Comparison of ENCODE assay signal across 15 cellular contexts in the genomic region with DNA sequence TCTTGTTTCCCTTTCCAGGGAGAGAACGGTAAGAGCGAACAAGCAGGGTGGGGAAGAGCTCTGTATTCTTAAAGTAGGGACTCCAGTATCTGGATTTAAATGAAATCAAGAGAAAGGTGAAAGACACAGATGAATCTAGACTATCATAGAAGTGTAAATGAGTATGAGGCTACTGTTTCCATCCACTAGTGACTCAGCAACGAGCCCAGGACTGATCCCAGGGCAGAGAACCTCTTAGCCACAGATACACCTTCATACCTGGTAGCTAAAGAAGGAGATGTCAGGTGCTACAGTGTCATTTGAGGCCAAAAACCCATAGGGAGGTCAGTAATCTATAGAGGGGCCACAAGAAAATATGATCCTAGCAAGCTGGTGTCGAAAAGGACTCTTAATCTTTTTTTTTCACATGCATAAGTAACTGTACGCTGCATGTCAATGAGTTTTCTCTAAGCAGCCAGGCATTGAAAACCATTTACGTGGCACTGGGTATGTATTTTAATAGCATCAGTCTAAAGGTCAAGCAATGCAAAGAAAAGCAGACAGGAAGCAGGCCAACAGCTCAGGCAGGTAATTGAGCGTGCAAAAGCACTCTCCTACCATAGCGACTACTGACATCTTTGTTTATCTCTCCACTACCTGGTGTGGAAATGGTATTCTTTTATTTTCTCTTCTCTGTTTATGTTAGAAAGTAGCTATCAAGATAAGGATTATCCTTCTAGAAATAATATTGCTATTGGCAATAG.
A peak's percentile ranks its signal among the peaks of the same experiment; 100 is the strongest.
DNase-seq lines count a peak whose midpoint lies in the region; ATAC-seq and TF ChIP-seq lines count a peak whose summit lies in the region.
"Had no signal": no experiment of that assay in that cellular context is flagged by ENCODE, and none has a peak within 500 bp of the region (broad histone marks: within the 10 kb centered on the region; RNA-seq: fewer than 3 reads in every experiment).

No MANE protein-coding gene starts in this region.

- H3F3A ChIP-seq in PC-3 (ENCODE audit: low read length, unreplicated experiment) = no peaks in the 10 kb centered on the region

- no peaks in the 10 kb centered on the region for H3K9me2 ChIP-seq in PC-3 (replicated peaks; ENCODE audit: low read length)

- no peaks in the 10 kb centered on the region for H3K36me3 ChIP-seq in PC-3 (ENCODE audit: low read depth, low read length)
- H3K36me3 ChIP-seq: gastrocnemius medialis, stomach had no signal

- H2AFZ ChIP-seq in PC-3 (ENCODE audit: low read length) = no peak overlapping the region

- H3K4me3 ChIP-seq in PC-3 (ENCODE audit: low read length) = no peak overlapping the region
- H3K4me3 ChIP-seq: dorsolateral prefrontal cortex, gastrocnemius medialis, stomach had no signal

- BruUV-seq in PC-3 (replicated peaks; lab: Mats Ljungman, UMichigan) = no TSS peak

- DNase-seq in PC-3 (peak; percentile 55), hippocampal formation (lab: John Stamatoyannopoulos, UW) (no peak), EL (no peak)
- DNase-seq: CD4-positive, CD25-positive, alpha-beta regulatory T cell; dorsolateral prefrontal cortex; gastrocnemius medialis; Kasumi-1; nucleus accumbens; stimulated activated CD4-positive, alpha-beta T cell treated with anti-CD3 and anti-CD28 coated beads, Interleukin-15, amount 100 ng/mL, for 24 hours; stomach had no signal

- no peak overlapping the region for H3K9ac ChIP-seq in PC-3 (ENCODE audit: low read length)

- H3K27me3 ChIP-seq in PC-3 (ENCODE audit: low read length) = no peaks in the 10 kb centered on the region
- H3K27me3 ChIP-seq: stomach had no signal

- H4K20me1 ChIP-seq in PC-3 (ENCODE audit: low read length) = no peaks in the 10 kb centered on the region

- no peaks in the 10 kb centered on the region for H3K79me2 ChIP-seq in PC-3 (ENCODE audit: low read length)

- H3K4me2 ChIP-seq in PC-3 (ENCODE audit: low read length) = no peak overlapping the region

- no peaks in the 10 kb centered on the region for H3K9me3 ChIP-seq in PC-3 (ENCODE audit: low read length)
- H3K9me3 ChIP-seq: gastrocnemius medialis, stomach had no signal

- CTCF ChIA-PET in PC-3 (lab: Charles Lee) = interaction anchor here (0.6 kb wide), 1 partner anchor 259 kb away, joined by 3 read pairs; no protein-coding TSS in a partner anchor

- ATAC-seq in GM18502 (IDR thresholded peaks at IDR 0.05; ENCODE audit: poor library complexity, unreplicated experiment) (peak; percentile 68), GM21447 (IDR thresholded peaks at IDR 0.05; ENCODE audit: unreplicated experiment) (peak; percentile 57), HG03135 (IDR thresholded peaks at IDR 0.05; ENCODE audit: unreplicated experiment) (peak; percentile 64), PC-3 (0 out of 2 replicates have a peak, but pooled peaks have one; percentile 6), SK-N-SH treated with all-trans-retinoic acid at 6 μM for 48 hours (no peak), GM18517 (IDR thresholded peaks at IDR 0.05; ENCODE audit: unreplicated experiment) (no peak)
- ATAC-seq: gastrocnemius medialis had no signal

- POLR2A ChIA-PET in PC-3 (lab: Charles Lee; ENCODE audit: unreplicated experiment) = no interaction called here

- intact Hi-C loops in PC-3 (cut with micrococcal nuclease) = no loop called here

- H3K4me1 ChIP-seq in PC-3 (ENCODE audit: insufficient read depth, low read length) = peaks cover 22% of the 10 kb centered on the region
- H3K4me1 ChIP-seq: gastrocnemius medialis, stomach had no signal

- no peak for TF ChIP-seq CTCF in PC-3 (conservative IDR thresholded peaks at IDR 0.05; ENCODE audit: low read depth, low read length)

- H3K27ac ChIP-seq in PC-3 (ENCODE audit: low read length) = no peak overlapping the region
- H3K27ac ChIP-seq: dorsolateral prefrontal cortex, gastrocnemius medialis, stomach had no signal

TF ChIP-seq in SK-N-SH treated with all-trans-retinoic acid at 6 μM for 48 hours, 23 proteins besides CTCF, POLR2A, EP300 and RAD21:
- no peak for TF ChIP-seq ISL1 (CRISPR knock-in tag; IDR thresholded peaks at IDR 0.05)
- TF ChIP-seq, protein P1, sequence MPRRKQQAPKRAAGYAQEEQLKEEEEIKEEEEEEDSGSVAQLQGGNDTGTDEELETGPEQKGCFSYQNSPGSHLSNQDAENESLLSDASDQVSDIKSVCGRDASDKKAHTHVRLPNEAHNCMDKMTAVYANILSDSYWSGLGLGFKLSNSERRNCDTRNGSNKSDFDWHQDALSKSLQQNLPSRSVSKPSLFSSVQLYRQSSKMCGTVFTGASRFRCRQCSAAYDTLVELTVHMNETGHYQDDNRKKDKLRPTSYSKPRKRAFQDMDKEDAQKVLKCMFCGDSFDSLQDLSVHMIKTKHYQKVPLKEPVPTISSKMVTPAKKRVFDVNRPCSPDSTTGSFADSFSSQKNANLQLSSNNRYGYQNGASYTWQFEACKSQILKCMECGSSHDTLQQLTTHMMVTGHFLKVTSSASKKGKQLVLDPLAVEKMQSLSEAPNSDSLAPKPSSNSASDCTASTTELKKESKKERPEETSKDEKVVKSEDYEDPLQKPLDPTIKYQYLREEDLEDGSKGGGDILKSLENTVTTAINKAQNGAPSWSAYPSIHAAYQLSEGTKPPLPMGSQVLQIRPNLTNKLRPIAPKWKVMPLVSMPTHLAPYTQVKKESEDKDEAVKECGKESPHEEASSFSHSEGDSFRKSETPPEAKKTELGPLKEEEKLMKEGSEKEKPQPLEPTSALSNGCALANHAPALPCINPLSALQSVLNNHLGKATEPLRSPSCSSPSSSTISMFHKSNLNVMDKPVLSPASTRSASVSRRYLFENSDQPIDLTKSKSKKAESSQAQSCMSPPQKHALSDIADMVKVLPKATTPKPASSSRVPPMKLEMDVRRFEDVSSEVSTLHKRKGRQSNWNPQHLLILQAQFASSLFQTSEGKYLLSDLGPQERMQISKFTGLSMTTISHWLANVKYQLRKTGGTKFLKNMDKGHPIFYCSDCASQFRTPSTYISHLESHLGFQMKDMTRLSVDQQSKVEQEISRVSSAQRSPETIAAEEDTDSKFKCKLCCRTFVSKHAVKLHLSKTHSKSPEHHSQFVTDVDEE (CRISPR knock-in tag; IDR thresholded peaks at IDR 0.05) = no peak
- no peak for TF ChIP-seq ZC3H10 (CRISPR knock-in tag; IDR thresholded peaks at IDR 0.05)
- TF ChIP-seq ARNTL (CRISPR knock-in tag; IDR thresholded peaks at IDR 0.05; ENCODE audit: borderline replicate concordance, low read depth) = no peak
- no peak for TF ChIP-seq RARB (CRISPR knock-in tag; IDR thresholded peaks at IDR 0.05)
TF ChIP-seq in SK-N-SH treated with all-trans-retinoic acid at 6 μM for 48 hours: peak in this region for 0.

Comparison
In these comparisons a context has a peak if more than half of its experiments do, and no peak if none do; other contexts are left out.
1. ATAC-seq: peak in GM18502 (single experiment), GM21447 (single experiment), HG03135 (single experiment) and PC-3 (single experiment); none in SK-N-SH treated with all-trans-retinoic acid at 6 μM for 48 hours (single experiment) and GM18517 (single experiment).